8 cellular contexts compared by ENCODE assay signal in the genomic region with DNA sequence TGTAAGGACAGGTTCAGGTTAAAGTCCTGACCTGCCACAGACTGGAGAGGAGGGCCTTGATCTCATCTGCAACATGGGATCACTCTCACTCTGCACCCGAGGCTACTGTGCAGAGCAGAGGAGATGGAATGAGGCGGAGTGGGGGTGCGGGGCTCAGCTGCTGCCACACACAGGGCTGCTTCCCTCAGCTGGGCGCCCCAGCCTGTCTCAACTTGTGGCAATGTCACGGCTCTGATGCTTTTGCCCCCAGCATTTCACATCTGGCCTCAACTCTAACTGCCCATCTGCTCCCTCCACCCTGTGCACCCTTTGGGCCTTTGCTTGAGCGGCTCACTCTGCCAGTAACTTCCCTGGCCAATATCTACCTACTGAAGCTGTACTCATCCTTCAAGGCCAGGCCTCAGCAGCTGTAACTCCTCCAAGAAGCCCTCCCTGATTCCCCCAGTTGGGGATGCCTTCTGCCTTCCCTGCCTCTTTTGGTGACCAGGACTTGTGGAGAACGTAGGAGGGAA.
DNase-seq lines count a peak whose midpoint lies in the region; ATAC-seq, FAIRE-seq and TF ChIP-seq lines count a peak whose summit lies in the region.
"Had no signal": no experiment of that assay in that cellular context is flagged by ENCODE, and none has a peak within 500 bp of the region (broad histone marks: within the 10 kb centered on the region; RNA-seq: fewer than 3 reads in every experiment).

No MANE protein-coding gene starts in this region.

- WGBS in stomach, 5 donors: 75 to 86% (median 82%) methylated on average over 7 of the region's 7 CpGs

- no peaks in the 10 kb centered on the region for H3K9me3 Mint-ChIP-seq in IgD-negative memory B cell
- H3K9me3 Mint-ChIP-seq in activated T-helper 1 cell treated with anti-CD3 and anti-CD28 coated beads, Interleukin-12 subunit alpha, Interleukin-12 subunit beta, Interleukin-2, Interleukin-4 antibody, amounts not matched to agents 30 ng/mL and 10 ng/mL and 1 ng/mL, durations not matched to agents 14 hours and 24 hours and 36 hours: no peaks in the 10 kb centered on the region

- H3K27ac Mint-ChIP-seq in IgD-negative memory B cell: peak overlapping the region; percentile 98 to 99 (median 99)
- peak overlapping the region; percentile 93 for H3K27ac Mint-ChIP-seq in activated T-helper 1 cell treated with anti-CD3 and anti-CD28 coated beads, Interleukin-12 subunit alpha, Interleukin-12 subunit beta, Interleukin-2, Interleukin-4 antibody, amounts not matched to agents 30 ng/mL and 10 ng/mL and 1 ng/mL, durations not matched to agents 14 hours and 24 hours and 36 hours

- H3K4me3 Mint-ChIP-seq in IgD-negative memory B cell: peak overlapping the region in 3 of 4 donors; percentile 85 to 90 (median 89)
- H3K4me3 Mint-ChIP-seq in activated T-helper 1 cell treated with anti-CD3 and anti-CD28 coated beads, Interleukin-12 subunit alpha, Interleukin-12 subunit beta, Interleukin-2, Interleukin-4 antibody, amounts not matched to agents 30 ng/mL and 10 ng/mL and 1 ng/mL, durations not matched to agents 14 hours and 24 hours and 36 hours: peak overlapping the region; percentile 76

- no peak overlapping the region for H2AFZ ChIP-seq in keratinocyte (ENCODE audit: control insufficient read depth, low read length)

- H3K4me2 ChIP-seq in keratinocyte (ENCODE audit: control insufficient read depth, extremely low read depth, insufficient read depth, low read depth, low read length): peak overlapping the region; percentile 18

- no peak for TF ChIP-seq POLR2A in stomach (IDR thresholded peaks at IDR 0.05)

- no peaks in the 10 kb centered on the region for H4K20me1 ChIP-seq in keratinocyte (ENCODE audit: control insufficient read depth, extremely low read depth, insufficient read depth, low read length)

- H3K36me3 ChIP-seq in keratinocyte (ENCODE audit: control insufficient read depth in 2 of 2, extremely low read depth in 1 of 2, insufficient read depth in 2 of 2, low read length in 2 of 2) (peaks cover 44 to 61% of the 10 kb centered on the region in 2 experiments), stomach (peaks cover 41 to 83% (median 69%) of the 10 kb centered on the region in 4 donors), mucosa of descending colon (ENCODE audit: low read depth) (peaks cover 3% of the 10 kb centered on the region)

- dilution Hi-C loops in keratinocyte (cut with MboI; ENCODE audit: extremely low pct_ligation_motif_present, low sequenced_read_pairs): no loop called here

- H3K27ac ChIP-seq in keratinocyte (ENCODE audit: control insufficient read depth, insufficient read depth, low read length) (peak overlapping the region; percentile 64), stomach (peak overlapping the region; percentile 70 to 90 (median 84))

- H3K4me3 ChIP-seq in keratinocyte (ENCODE audit: control insufficient read depth in 2 of 3, extremely low read depth in 1 of 3, insufficient read depth in 2 of 3, low read depth in 1 of 3, low read length in 3 of 3) (no peak overlapping the region), stomach (no peak overlapping the region), mucosa of descending colon (no peak overlapping the region)

- TF ChIP-seq CTCF in keratinocyte (optimal IDR thresholded peaks at IDR 0.05 in 1 of 3, IDR thresholded peaks at IDR 0.05 in 1 of 3, conservative IDR thresholded peaks at IDR 0.05 in 1 of 3; ENCODE audit: extremely low read depth in 1 of 3, insufficient read depth in 2 of 3, low read length in 3 of 3) (no peak), stomach (IDR thresholded peaks at IDR 0.05) (no peak), mucosa of descending colon (IDR thresholded peaks at IDR 0.05) (no peak)

- peaks cover 15% of the 10 kb centered on the region for H3K36me3 Mint-ChIP-seq in IgD-negative memory B cell
- peaks cover 61% of the 10 kb centered on the region for H3K36me3 Mint-ChIP-seq in activated T-helper 1 cell treated with anti-CD3 and anti-CD28 coated beads, Interleukin-12 subunit alpha, Interleukin-12 subunit beta, Interleukin-2, Interleukin-4 antibody, amounts not matched to agents 30 ng/mL and 10 ng/mL and 1 ng/mL, durations not matched to agents 14 hours and 24 hours and 36 hours (ENCODE audit: low read depth)

- no peaks in the 10 kb centered on the region for H3K9me1 ChIP-seq in keratinocyte (ENCODE audit: control insufficient read depth, extremely low read depth, insufficient read depth, low read length)

- no peak for TF ChIP-seq EP300 in stomach (IDR thresholded peaks at IDR 0.05)

- no peak overlapping the region for H3K9ac ChIP-seq in keratinocyte (ENCODE audit: control insufficient read depth, extremely low read depth, insufficient read depth, low read length)

- no peaks in the 10 kb centered on the region for H3K79me2 ChIP-seq in keratinocyte (ENCODE audit: control insufficient read depth, insufficient read depth, low read length)

- peak; percentile 5 for FAIRE-seq in keratinocyte (lab: Jason Lieb, UNC)

- H3K4me1 ChIP-seq in keratinocyte (ENCODE audit: control insufficient read depth, extremely low read depth, insufficient read depth, low read length) (peaks cover 29% of the 10 kb centered on the region), stomach (peaks cover 28 to 47% (median 43%) of the 10 kb centered on the region in 4 donors), mucosa of descending colon (ENCODE audit: low read depth) (peaks cover 24% of the 10 kb centered on the region)

- no peaks in the 10 kb centered on the region for H3K27me3 Mint-ChIP-seq in IgD-negative memory B cell
- no peaks in the 10 kb centered on the region for H3K27me3 Mint-ChIP-seq in activated T-helper 1 cell treated with anti-CD3 and anti-CD28 coated beads, Interleukin-12 subunit alpha, Interleukin-12 subunit beta, Interleukin-2, Interleukin-4 antibody, amounts not matched to agents 30 ng/mL and 10 ng/mL and 1 ng/mL, durations not matched to agents 14 hours and 24 hours and 36 hours (ENCODE audit: insufficient read depth)

- intact Hi-C loops in activated T-helper 1 cell treated with anti-CD3 and anti-CD28 coated beads, Interleukin-12 subunit alpha, Interleukin-12 subunit beta, Interleukin-2, Interleukin-4 antibody, amounts not matched to agents 30 ng/mL and 10 ng/mL and 1 ng/mL, durations not matched to agents 14 hours and 24 hours and 36 hours (cut with micrococcal nuclease): loop anchor here (5.0 kb wide), 5 partner anchors 103 to 407 kb away; a partner anchor contains a TSS
- intact Hi-C loops in stomach (cut with DNase I; ENCODE audit: low total_unique reads): loop anchor here (10.0 kb wide), 1 partner anchor 151 kb away; a partner anchor contains a TSS
- intact Hi-C loops in mucosa of descending colon (cut with DNase I, micrococcal nuclease): no loop called here

- H3K27me3 ChIP-seq in keratinocyte (ENCODE audit: control insufficient read depth, extremely low read depth, insufficient read depth, low read length) (no peaks in the 10 kb centered on the region), stomach (no peaks in the 10 kb centered on the region)

- DNase-seq in activated T-helper 1 cell treated with anti-CD3 and anti-CD28 coated beads, Interleukin-12 subunit alpha, Interleukin-12 subunit beta, Interleukin-2, Interleukin-4 antibody, amounts not matched to agents 30 ng/mL and 10 ng/mL and 1 ng/mL, durations not matched to agents 14 hours and 24 hours and 36 hours (ENCODE audit: low spot score): no peak
- DNase-seq in keratinocyte (ENCODE audit: low read depth, low spot score) (no peak), stomach (no peak), Kasumi-1 (lab: John Stamatoyannopoulos, UW) (no peak), mucosa of descending colon (no peak)
- DNase-seq in stimulated activated CD4-positive, alpha-beta T cell treated with anti-CD3 and anti-CD28 coated beads, Interleukin-2, amount 100 ng/mL, for 24 hours: no peak

- H3K9me3 ChIP-seq in keratinocyte (ENCODE audit: control insufficient read depth, low read depth, low read length): no peaks in the 10 kb centered on the region
- H3K9me3 ChIP-seq in stomach: no peaks in the 10 kb centered on the region
- no peaks in the 10 kb centered on the region for H3K9me3 ChIP-seq in mucosa of descending colon

- H3K4me1 Mint-ChIP-seq in IgD-negative memory B cell: peaks cover 41 to 52% (median 49%) of the 10 kb centered on the region in 3 donors
- peaks cover 67% of the 10 kb centered on the region for H3K4me1 Mint-ChIP-seq in activated T-helper 1 cell treated with anti-CD3 and anti-CD28 coated beads, Interleukin-12 subunit alpha, Interleukin-12 subunit beta, Interleukin-2, Interleukin-4 antibody, amounts not matched to agents 30 ng/mL and 10 ng/mL and 1 ng/mL, durations not matched to agents 14 hours and 24 hours and 36 hours (ENCODE audit: low read depth)

- ATAC-seq in mucosa of descending colon: no peak
- ATAC-seq: Panc1 had no signal

Comparison
In these comparisons a context has a peak if more than half of its experiments do, and no peak if none do; other contexts are left out.
1. intact Hi-C loops: an anchor here in activated T-helper 1 cell treated with anti-CD3 and anti-CD28 coated beads, Interleukin-12 subunit alpha, Interleukin-12 subunit beta, Interleukin-2, Interleukin-4 antibody, amounts not matched to agents 30 ng/mL and 10 ng/mL and 1 ng/mL, durations not matched to agents 14 hours and 24 hours and 36 hours (5.0 kb wide) and stomach (10.0 kb wide); none called in mucosa of descending colon.